Comparison of ENCODE assay signal across 21 cellular contexts in genomic region chr16:2209258-2210008, GRCh38. TPM values are rescaled to one million over a fixed set of nuclear protein-coding genes. Genes with fewer than 3 reads are reported as not detected.
DNase-seq lines count a peak whose midpoint lies in the region; ATAC-seq, FAIRE-seq and TF ChIP-seq lines count a peak whose summit lies in the region.
"Had no signal": no experiment of that assay in that cellular context is flagged by ENCODE, and none has a peak within 500 bp of the region (broad histone marks: within the 10 kb centered on the region; RNA-seq: fewer than 3 reads in every experiment).

No MANE protein-coding gene starts in this region.

- H3K9me3 ChIP-seq in RWPE2 (ENCODE audit: severe bottlenecking): no peaks in the 10 kb centered on the region
- H3K9me3 ChIP-seq in kidney (ENCODE audit: control insufficient read depth in 1 of 2, low read length in 2 of 2): no peaks in the 10 kb centered on the region
- H3K9me3 ChIP-seq in psoas muscle: no peaks in the 10 kb centered on the region
- H3K9me3 ChIP-seq: BLaER1 treated with 17β-estradiol and CSF1 and Interleukin-3, amounts not matched to agents 10 nM and 100 nM; MG63 had no signal

- intact Hi-C loops in kidney (cut with DNase I) (no loop called here), psoas muscle (cut with DNase I) (loop anchor here in 1 of 2 donors (5.0 kb wide), 1 partner anchor 52 kb away; the partner anchor contains the start of gene TRAF7), MCF 10A (cut with micrococcal nuclease) (loop anchor here (5.0 kb wide), 1 partner anchor 57 kb away; no protein-coding TSS in a partner anchor)

- peak; percentile 68 for DNase-seq in DMS 273 (lab: John Stamatoyannopoulos, UW; ENCODE audit: unreplicated experiment)
- DNase-seq in DMS 273 treated with DMSO at 0.1 percent for 48 hours (lab: John Stamatoyannopoulos, UW): no peak
- peak; percentile 63 for DNase-seq in RWPE2 (ENCODE audit: low spot score)
- peak; percentile 79 for DNase-seq in kidney
- DNase-seq in psoas muscle: no peak
- no peak for DNase-seq in MCF 10A (ENCODE audit: unreplicated experiment)
- no peak for DNase-seq in NCI-H2227 treated with DMSO at 0.1 percent for 48 hours (lab: John Stamatoyannopoulos, UW)
- DNase-seq in nucleus accumbens (lab: John Stamatoyannopoulos, UW): no peak
- DNase-seq: 8988T; Calu3; CD8-positive, alpha-beta T cell; DMS53; GF-D8; Kasumi-1; MG63; NCI-H1417; NCI-H1694 treated with DMSO at 0.1 percent for 48 hours; NCI-H69 had no signal

- H3K36me3 Mint-ChIP-seq in MCF 10A (ENCODE audit: insufficient read depth, unreplicated experiment): peaks cover 44% of the 10 kb centered on the region
- H3K36me3 Mint-ChIP-seq: IgD-negative memory B cell had no signal

- 78 to 82% (median 80%) methylated on average over 25 to 29 of the region's 29 CpGs for WGBS in psoas muscle, 3 donors

- H3K4me1 ChIP-seq in RWPE2 (ENCODE audit: insufficient read depth, poor library complexity, severe bottlenecking): peaks cover 8% of the 10 kb centered on the region
- H3K4me1 ChIP-seq in kidney (ENCODE audit: control insufficient read depth in 1 of 2, insufficient read depth in 1 of 2, low read depth in 1 of 2, low read length in 2 of 2): peaks cover 24 to 40% of the 10 kb centered on the region in 2 donors
- H3K4me1 ChIP-seq in psoas muscle: peaks cover 58% of the 10 kb centered on the region

- BruUV-seq in MCF 10A (replicated peaks; lab: Mats Ljungman, UMichigan): no TSS peak

- POLR2A ChIA-PET in MCF 10A (lab: Yijun Ruan, JAX): no interaction called here

- H3K27me3 ChIP-seq in RWPE2 (ENCODE audit: insufficient read depth, poor library complexity, severe bottlenecking): no peaks in the 10 kb centered on the region
- no peaks in the 10 kb centered on the region for H3K27me3 ChIP-seq in psoas muscle (ENCODE audit: insufficient read depth in 3 of 3, low read length in 2 of 3)
- H3K27me3 ChIP-seq: BLaER1 treated with 17β-estradiol and CSF1 and Interleukin-3, amounts not matched to agents 10 nM and 100 nM; MG63 had no signal

- H3K4me3 ChIP-seq in RWPE2 (ENCODE audit: severe bottlenecking) (no peak overlapping the region), kidney (ENCODE audit: low read length in 2 of 2) (no peak overlapping the region), psoas muscle (no peak overlapping the region)
- H3K4me3 ChIP-seq: BLaER1 treated with 17β-estradiol and CSF1 and Interleukin-3, amounts not matched to agents 10 nM and 100 nM; MG63 had no signal

- no peak for FAIRE-seq in kidney (lab: Jason Lieb, UNC)
- FAIRE-seq: GM19239 had no signal

- H3K27ac Mint-ChIP-seq in MCF 10A (ENCODE audit: low read depth, unreplicated experiment): no peak overlapping the region
- H3K27ac Mint-ChIP-seq: CD8-positive, alpha-beta T cell; IgD-negative memory B cell had no signal

- H3K4me3 Mint-ChIP-seq in MCF 10A (ENCODE audit: unreplicated experiment): no peak overlapping the region
- H3K4me3 Mint-ChIP-seq: CD8-positive, alpha-beta T cell had no signal

- H3K27me3 Mint-ChIP-seq in MCF 10A (ENCODE audit: insufficient read depth, unreplicated experiment): no peaks in the 10 kb centered on the region
- H3K27me3 Mint-ChIP-seq: IgD-negative memory B cell had no signal

- no peak for ATAC-seq in RWPE2 (ENCODE audit: low read depth)
- no peak for ATAC-seq in psoas muscle
- ATAC-seq: CD8-positive, alpha-beta T cell had no signal

- no peak overlapping the region for H3K9ac ChIP-seq in kidney (ENCODE audit: low read length in 2 of 2)

- CTCF ChIA-PET in MCF 10A (lab: Yijun Ruan, JAX): interaction anchor here (0.7 to 1.4 kb wide), 4 partner anchors 15 to 949 kb away, joined by 3 to 6 read pairs (median 4); no protein-coding TSS in a partner anchor

- H3K4me1 Mint-ChIP-seq in MCF 10A (ENCODE audit: insufficient read depth, unreplicated experiment): peaks cover 31% of the 10 kb centered on the region

- TF ChIP-seq CTCF in RWPE2 (IDR thresholded peaks at IDR 0.05; ENCODE audit: poor library complexity, severe bottlenecking) (no peak), kidney (IDR thresholded peaks at IDR 0.05; ENCODE audit: borderline replicate concordance, extremely low read depth, insufficient read depth) (no peak), psoas muscle (IDR thresholded peaks at IDR 0.05) (no peak), MCF 10A (IDR thresholded peaks at IDR 0.05; ENCODE audit: unreplicated experiment) (no peak)

- H3K9me3 Mint-ChIP-seq in MCF 10A (ENCODE audit: unreplicated experiment): no peaks in the 10 kb centered on the region
- H3K9me3 Mint-ChIP-seq: CD8-positive, alpha-beta T cell; IgD-negative memory B cell had no signal

- H3K27ac ChIP-seq in RWPE2 (ENCODE audit: poor library complexity, severe bottlenecking): no peak overlapping the region
- H3K27ac ChIP-seq in kidney (ENCODE audit: low read depth in 2 of 2, low read length in 2 of 2): no peak overlapping the region
- H3K27ac ChIP-seq in psoas muscle: peak overlapping the region; percentile 90
- H3K27ac ChIP-seq: BLaER1 treated with 17β-estradiol and CSF1 and Interleukin-3, amounts not matched to agents 10 nM and 100 nM had no signal

- peaks cover 44% of the 10 kb centered on the region for H3K36me3 ChIP-seq in RWPE2 (ENCODE audit: low read depth)
- H3K36me3 ChIP-seq in kidney (ENCODE audit: control insufficient read depth in 1 of 2, insufficient read depth in 2 of 2, low read length in 2 of 2): peaks cover 0 to 4% of the 10 kb centered on the region in 2 donors
- peaks cover 0 to 38% of the 10 kb centered on the region in 2 donors for H3K36me3 ChIP-seq in psoas muscle (ENCODE audit: insufficient read depth in 1 of 2, low read depth in 1 of 2)

RNA-seq across cellular contexts. Expression of gene BRICD5, which starts 1.2 kb away (rescaled TPM):
- 7.2 TPM for total RNA-seq in kidney
- polyA plus RNA-seq in kidney (ENCODE audit: insufficient read depth, low read depth, low replicate concordance): 8.2 TPM
- 1 to 10 TPM in 3 of 4 donors, under 1 TPM in 1; 0.86 to 5.3 (median 4.1) TPM for total RNA-seq in psoas muscle
- 1 to 10 TPM; 1.4 to 3.1 (median 1.8) TPM for polyA plus RNA-seq in psoas muscle
- total RNA-seq in MCF 10A (2022): 4.6 and 5.2 TPM in 2 replicates

RNA-seq across cellular contexts. Expression of gene MLST8, which starts 4.2 kb away (rescaled TPM):
- total RNA-seq in kidney: 34.0 TPM
- 63.3 TPM for polyA plus RNA-seq in kidney (ENCODE audit: insufficient read depth, low read depth, low replicate concordance)
- 10 to 100 TPM; 18.8 to 35.0 (median 28.7) TPM for total RNA-seq in psoas muscle
- 10 to 100 TPM; 58.1 to 60.5 (median 59.7) TPM for polyA plus RNA-seq in psoas muscle
- total RNA-seq in MCF 10A (2022): 63.4 and 87.6 TPM in 2 replicates

RNA-seq across cellular contexts. Expression of gene PGP, which starts 5.2 kb away (rescaled TPM):
- total RNA-seq in kidney (13.5 TPM), psoas muscle (10 to 100 TPM; 27.2 to 35.9 (median 29.8) TPM), MCF 10A (2022) (11.3 and 12.0 TPM in 2 replicates)
- polyA plus RNA-seq in kidney (ENCODE audit: insufficient read depth, low read depth, low replicate concordance) (21.2 TPM), psoas muscle (10 to 100 TPM; 20.9 to 27.4 (median 24.0) TPM)

RNA-seq across cellular contexts. Expression of gene CASKIN1, which starts 13.0 kb away (rescaled TPM):
- total RNA-seq in kidney: 0.66 TPM
- polyA plus RNA-seq in kidney (ENCODE audit: insufficient read depth, low read depth, low replicate concordance): 0.30 TPM
- 1 to 10 TPM in 1 of 4 donors, under 1 TPM in 3; 0.63 to 1.0 (median 0.76) TPM for total RNA-seq in psoas muscle
- under 1 TPM; 0.32 to 0.45 (median 0.43) TPM for polyA plus RNA-seq in psoas muscle
- 0.10 and 0.14 TPM in 2 replicates for total RNA-seq in MCF 10A (2022)
- polyA plus RNA-seq: IgD-negative memory B cell had no signal

RNA-seq across cellular contexts. Expression of gene E4F1, which starts 14.0 kb away (rescaled TPM):
- 26.0 TPM for total RNA-seq in kidney
- polyA plus RNA-seq in kidney (ENCODE audit: insufficient read depth, low read depth, low replicate concordance): 13.6 TPM
- 10 to 100 TPM; 11.1 to 22.9 (median 12.8) TPM for total RNA-seq in psoas muscle
- 10 to 100 TPM; 16.8 to 21.8 (median 19.1) TPM for polyA plus RNA-seq in psoas muscle
- total RNA-seq in MCF 10A (2022): 26.2 and 28.4 TPM in 2 replicates

Comparison
In these comparisons a context has a peak if more than half of its experiments do, and no peak if none do; other contexts are left out.
1. DNase-seq: peak in DMS 273 (single experiment), RWPE2 (single experiment) and kidney (single experiment); none in DMS 273 treated with DMSO at 0.1 percent for 48 hours (single experiment), psoas muscle (0 of 2), MCF 10A (single experiment), NCI-H2227 treated with DMSO at 0.1 percent for 48 hours (single experiment) and nucleus accumbens (0 of 56).